ENCODE assay signal across 9 cellular contexts in the genomic region with DNA sequence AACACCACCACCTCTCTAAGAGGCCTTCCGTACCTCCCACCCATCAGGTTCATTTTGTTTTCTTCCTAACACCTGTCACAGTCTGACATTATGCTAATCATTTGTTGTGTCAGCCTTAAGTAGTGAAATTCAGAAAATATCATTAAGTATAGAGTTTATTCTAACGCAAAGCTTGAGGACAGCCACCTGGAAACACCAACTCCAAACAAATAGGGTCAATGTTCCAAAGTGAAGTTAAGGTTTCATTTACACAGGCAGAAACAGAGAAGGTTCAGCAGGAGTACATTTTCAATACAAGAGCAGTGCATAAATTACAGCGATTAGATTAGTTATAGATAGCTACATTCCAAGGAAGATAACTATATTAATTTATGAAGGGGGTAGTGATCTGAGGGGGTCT. TPM values are rescaled to one million over a fixed set of nuclear protein-coding genes. Genes with fewer than 3 reads are reported as not detected.
DNase-seq lines count a peak whose midpoint lies in the region; ATAC-seq, FAIRE-seq and TF ChIP-seq lines count a peak whose summit lies in the region.
"Had no signal": no experiment of that assay in that cellular context is flagged by ENCODE, and none has a peak within 500 bp of the region (broad histone marks: within the 10 kb centered on the region; RNA-seq: fewer than 3 reads in every experiment).

No MANE protein-coding gene starts in this region.

- H3K9ac ChIP-seq in keratinocyte (ENCODE audit: control insufficient read depth, extremely low read depth, insufficient read depth, low read length), result peak overlapping the region; percentile 97

- dilution Hi-C loops in keratinocyte (cut with MboI; ENCODE audit: extremely low pct_ligation_motif_present, low sequenced_read_pairs), result no loop called here

- H3K27ac Mint-ChIP-seq in activated T-helper 17 cell treated with anti-CD3 and anti-CD28 coated beads, Interleukin-2, amount 50 U/mL, for 72 hours, result peak overlapping the region; percentile 87

- peak; percentile 23 for FAIRE-seq in keratinocyte (lab: Jason Lieb, UNC)

- H3K79me2 ChIP-seq in keratinocyte (ENCODE audit: control insufficient read depth, insufficient read depth, low read length), result peaks cover 36% of the 10 kb centered on the region

- intact Hi-C loops in stomach (cut with DNase I; ENCODE audit: low total_unique reads), result no loop called here

- peaks cover 0 to 9% of the 10 kb centered on the region in 2 experiments for H3K36me3 ChIP-seq in keratinocyte (ENCODE audit: control insufficient read depth in 2 of 2, extremely low read depth in 1 of 2, insufficient read depth in 2 of 2, low read length in 2 of 2)
- peaks cover 0 to 2% (median 0%) of the 10 kb centered on the region in 4 donors for H3K36me3 ChIP-seq in stomach

- peaks cover 56% of the 10 kb centered on the region for H3K4me1 ChIP-seq in keratinocyte (ENCODE audit: control insufficient read depth, extremely low read depth, insufficient read depth, low read length)
- H3K4me1 ChIP-seq in stomach, result peaks cover 34 to 81% (median 47%) of the 10 kb centered on the region in 4 donors

- TF ChIP-seq CTCF in keratinocyte (optimal IDR thresholded peaks at IDR 0.05 in 1 of 3, IDR thresholded peaks at IDR 0.05 in 1 of 3, conservative IDR thresholded peaks at IDR 0.05 in 1 of 3; ENCODE audit: extremely low read depth in 1 of 3, insufficient read depth in 2 of 3, low read length in 3 of 3) (no peak), stomach (IDR thresholded peaks at IDR 0.05) (no peak)

- no peaks in the 10 kb centered on the region for H3K27me3 ChIP-seq in keratinocyte (ENCODE audit: control insufficient read depth, extremely low read depth, insufficient read depth, low read length)
- H3K27me3 ChIP-seq in stomach, result no peaks in the 10 kb centered on the region

- TF ChIP-seq EP300 in stomach (IDR thresholded peaks at IDR 0.05), result no peak

- H3K4me1 Mint-ChIP-seq in activated T-helper 17 cell treated with anti-CD3 and anti-CD28 coated beads, Interleukin-2, amount 50 U/mL, for 72 hours, result peaks cover 36% of the 10 kb centered on the region

- H3K36me3 Mint-ChIP-seq in activated T-helper 17 cell treated with anti-CD3 and anti-CD28 coated beads, Interleukin-2, amount 50 U/mL, for 72 hours (ENCODE audit: low read depth), result peaks cover 44% of the 10 kb centered on the region

- 31 to 45% (median 38%) methylated on average over 3 of the region's 3 CpGs for WGBS in stomach, 5 donors

- peak overlapping the region; percentile 41 for H2AFZ ChIP-seq in keratinocyte (ENCODE audit: control insufficient read depth, low read length)

- peak overlapping the region; percentile 85 for H3K4me3 Mint-ChIP-seq in activated T-helper 17 cell treated with anti-CD3 and anti-CD28 coated beads, Interleukin-2, amount 50 U/mL, for 72 hours

- peak overlapping the region; percentile 55 to 93 (median 90) for H3K4me3 ChIP-seq in keratinocyte (ENCODE audit: control insufficient read depth in 2 of 3, extremely low read depth in 1 of 3, insufficient read depth in 2 of 3, low read depth in 1 of 3, low read length in 3 of 3)
- H3K4me3 ChIP-seq in stomach, result peak overlapping the region; percentile 62 to 80 (median 66)

- peak overlapping the region; percentile 96 for H3K27ac ChIP-seq in keratinocyte (ENCODE audit: control insufficient read depth, insufficient read depth, low read length)
- peak overlapping the region; percentile 94 to 98 (median 96) for H3K27ac ChIP-seq in stomach

- H3K9me1 ChIP-seq in keratinocyte (ENCODE audit: control insufficient read depth, extremely low read depth, insufficient read depth, low read length), result no peaks in the 10 kb centered on the region

- H4K20me1 ChIP-seq in keratinocyte (ENCODE audit: control insufficient read depth, extremely low read depth, insufficient read depth, low read length), result peaks cover 4% of the 10 kb centered on the region

- no peaks in the 10 kb centered on the region for H3K9me3 Mint-ChIP-seq in activated T-helper 17 cell treated with anti-CD3 and anti-CD28 coated beads, Interleukin-2, amount 50 U/mL, for 72 hours

- H3K27me3 Mint-ChIP-seq in activated T-helper 17 cell treated with anti-CD3 and anti-CD28 coated beads, Interleukin-2, amount 50 U/mL, for 72 hours, result no peaks in the 10 kb centered on the region

- DNase-seq in NCI-H526 treated with DMSO at 0.1 percent for 48 hours (lab: John Stamatoyannopoulos, UW), result peak; percentile 4
- DNase-seq in NCI-H526 (lab: John Stamatoyannopoulos, UW), result no peak
- DNase-seq in keratinocyte (ENCODE audit: low read depth, low spot score), result no peak
- DNase-seq in stomach, result no peak
- no peak for DNase-seq in NCI-H446 treated with DMSO at 0.1 percent for 48 hours (lab: John Stamatoyannopoulos, UW)
- DNase-seq in NCI-H82 (lab: John Stamatoyannopoulos, UW), result no peak
- DNase-seq: COR-L47 had no signal

- H3K9me3 ChIP-seq in keratinocyte (ENCODE audit: control insufficient read depth, low read depth, low read length), result no peaks in the 10 kb centered on the region
- H3K9me3 ChIP-seq in stomach, result no peaks in the 10 kb centered on the region

- H3K4me2 ChIP-seq in keratinocyte (ENCODE audit: control insufficient read depth, extremely low read depth, insufficient read depth, low read depth, low read length), result peak overlapping the region; percentile 84

- TF ChIP-seq POLR2A in stomach (IDR thresholded peaks at IDR 0.05), result no peak

- no peak for ATAC-seq in activated T-helper 17 cell treated with anti-CD3 and anti-CD28 coated beads, Interleukin-2, amount 50 U/mL, for 72 hours (replicated peaks)
- ATAC-seq in GM21528 (IDR thresholded peaks at IDR 0.05; ENCODE audit: low FRiP score, unreplicated experiment), result no peak

RNA-seq across cellular contexts. Expression of a gene that starts 1.3 kb away (rescaled TPM):
- 10 to 100 TPM; 42.2 to 49.3 TPM for total RNA-seq in activated T-helper 17 cell treated with anti-CD3 and anti-CD28 coated beads, Interleukin-2, amount 50 U/mL, for 72 hours
- polyA plus RNA-seq in keratinocyte (8.1 to 16.5 TPM (median 9.1 TPM) in 3 replicates), stomach (10 to 100 TPM in 1 of 3 donors, 1 to 10 TPM in 2; 7.9 to 10.1 (median 8.0) TPM)
- polyA plus RNA-seq in keratinocyte (2011; ENCODE audit: low read depth), result 22.1 TPM
- polyA plus RNA-seq in keratinocyte (2011; cell fraction: cytosol; rRNA removed), result 4.5 and 8.3 TPM in 2 replicates
- polyA plus RNA-seq in keratinocyte (2011; cell fraction: nucleus; rRNA removed), result 13.5 and 46.8 TPM in 2 replicates
- 7.0 and 11.9 TPM in 2 replicates for polyA plus RNA-seq in keratinocyte (2012; ENCODE audit: low replicate concordance)
- polyA minus RNA-seq in keratinocyte, result 1.6 to 13.8 TPM (median 3.8 TPM) in 3 replicates
- polyA minus RNA-seq in keratinocyte (2011; cell fraction: cytosol; rRNA and poly(A)+ RNA removed), result 6.7 TPM
- 11.0 and 24.7 TPM in 2 replicates for polyA minus RNA-seq in keratinocyte (2011; cell fraction: nucleus; rRNA and poly(A)+ RNA removed)
- 10 to 100 TPM; 12.9 to 93.8 (median 34.3) TPM for total RNA-seq in stomach
